Comparison of ENCODE assay signal across 25 cellular contexts in genomic region chr10:63783882-63784281, GRCh38.
"Had no signal": no experiment of that assay in that cellular context is flagged by ENCODE, and none has a peak within 500 bp of the region (broad histone marks: within the 10 kb centered on the region; RNA-seq: fewer than 3 reads in every experiment).

No MANE protein-coding gene starts in this region.

- ATAC-seq: effector memory CD8-positive, alpha-beta T cell; esophagus mucosa; foreskin keratinocyte; gastrocnemius medialis; gastroesophageal sphincter; heart left ventricle; heart right ventricle had no signal

- H3K4me2 ChIP-seq: hepatocyte had no signal

- H3K27me3 ChIP-seq: esophagus muscularis mucosa, esophagus squamous epithelium, gastrocnemius medialis, gastroesophageal sphincter, heart left ventricle, heart right ventricle, hepatocyte had no signal

- H3K4me1 ChIP-seq: esophagus muscularis mucosa, esophagus squamous epithelium, foreskin keratinocyte, gastrocnemius medialis, gastroesophageal sphincter had no signal

- DNase-seq: cortex of kidney; dermis blood vessel endothelial cell; dorsolateral prefrontal cortex; effector CD4-positive, alpha-beta T cell; effector CD8-positive, alpha-beta T cell; effector memory CD4-positive, alpha-beta T cell; effector memory CD8-positive, alpha-beta T cell; endodermal cell; erythroblast; esophagus squamous epithelium; foreskin fibroblast; foreskin keratinocyte; foreskin melanocyte; gastrocnemius medialis; glutamatergic neuron; head of caudate nucleus; heart left ventricle; heart right ventricle; hippocampal formation had no signal

- H3K79me2 ChIP-seq: hepatocyte had no signal

- H2AFZ ChIP-seq: hepatocyte had no signal

- H3K9me3 ChIP-seq: esophagus muscularis mucosa, esophagus squamous epithelium, gastrocnemius medialis, gastroesophageal sphincter, heart left ventricle, heart right ventricle had no signal

- H3K4me3 ChIP-seq: coronary artery, dorsolateral prefrontal cortex, esophagus muscularis mucosa, esophagus squamous epithelium, gastrocnemius medialis, gastroesophageal sphincter, heart left ventricle, heart right ventricle, hepatocyte had no signal

- H3K36me3 ChIP-seq: esophagus muscularis mucosa, esophagus squamous epithelium, gastrocnemius medialis, gastroesophageal sphincter, heart left ventricle, heart right ventricle had no signal

- H3K27ac ChIP-seq: coronary artery, dorsolateral prefrontal cortex, epithelial cell of prostate, esophagus muscularis mucosa, esophagus squamous epithelium, foreskin keratinocyte, gastrocnemius medialis, gastroesophageal sphincter, heart left ventricle, heart right ventricle, hepatocyte had no signal
